In the genomic region with DNA sequence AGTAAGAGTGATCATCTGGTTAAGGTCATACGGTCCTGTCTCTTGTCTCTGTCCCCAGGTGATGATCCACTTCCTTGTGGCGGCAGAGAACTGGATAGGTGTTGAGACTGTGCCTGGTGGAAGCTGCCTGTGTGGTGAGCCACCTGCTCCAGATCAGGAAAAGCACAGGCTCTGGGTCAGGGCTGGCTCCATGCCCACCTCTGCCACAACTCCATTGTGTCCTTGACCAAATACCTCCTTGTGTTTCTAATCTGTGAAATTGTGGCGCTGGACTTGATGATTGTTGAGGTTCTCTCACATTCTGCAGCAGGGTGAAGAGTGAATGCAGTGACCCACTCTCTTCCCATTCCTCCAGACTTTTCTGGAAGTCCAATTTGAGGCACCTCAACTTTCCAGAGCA, we compare ENCODE assay signal across 34 cellular contexts. TPM values are rescaled to one million over a fixed set of nuclear protein-coding genes. Genes with fewer than 3 reads are reported as not detected.
"Had no signal": no experiment of that assay in that cellular context is flagged by ENCODE, and none has a peak within 500 bp of the region (broad histone marks: within the 10 kb centered on the region; RNA-seq: fewer than 3 reads in every experiment).

No MANE protein-coding gene starts in this region.

- H3K36me3 ChIP-seq: MG63, SJSA1 had no signal

- H3K4me1 ChIP-seq: SJSA1 had no signal

- FAIRE-seq: K562, RCC 7860 had no signal

- ATAC-seq: K562, Panc1, Right ventricle myocardium inferior had no signal

- H3K27me3 ChIP-seq: SJSA1 had no signal

- H3K27ac ChIP-seq: PC-9, RWPE1, SJSA1 had no signal

- DNase-seq: Kasumi-1, KG1, MG63, MV-4-11, NCI-H1092, NCI-H1105, NCI-H1417 treated with DMSO at 0.1 percent for 48 hours, NCI-H1436 treated with DMSO at 0.1 percent for 48 hours, NCI-H1694 treated with DMSO at 0.1 percent for 48 hours, NCI-H187 treated with DMSO at 0.1 percent for 48 hours, NCI-H2029, NCI-H2081, NCI-H2171 treated with DMSO at 0.1 percent for 48 hours, NCI-H2227 treated with DMSO at 0.1 percent for 48 hours, NCI-H345, NCI-H446, NCI-H510A treated with DMSO at 0.1 percent for 48 hours, NCI-H524 treated with DMSO at 0.1 percent for 48 hours, NCI-H526 treated with DMSO at 0.1 percent for 48 hours, NCI-H774, SHP77, SK-N-SH, SW 1271 had no signal

- H3K4me3 ChIP-seq: K562, MG63, PC-9, SJSA1 had no signal

RNA-seq across cellular contexts. Expression of a gene that starts 45.7 kb away (rescaled TPM):
- total RNA-seq: NCI-H460, OCI-LY7, PC-9, Right ventricle myocardium inferior, RPMI7951 had no signal
- polyA plus RNA-seq: SK-N-SH had no signal

RNA-seq across cellular contexts. Expression of a gene that starts 48.9 kb away (rescaled TPM):
- total RNA-seq: M059J, NCI-H460, OCI-LY7, PC-9, RPMI7951, SJSA1 had no signal
- polyA plus RNA-seq: K562, SK-N-SH had no signal
